11 cellular contexts compared by ENCODE assay signal in the genomic region with DNA sequence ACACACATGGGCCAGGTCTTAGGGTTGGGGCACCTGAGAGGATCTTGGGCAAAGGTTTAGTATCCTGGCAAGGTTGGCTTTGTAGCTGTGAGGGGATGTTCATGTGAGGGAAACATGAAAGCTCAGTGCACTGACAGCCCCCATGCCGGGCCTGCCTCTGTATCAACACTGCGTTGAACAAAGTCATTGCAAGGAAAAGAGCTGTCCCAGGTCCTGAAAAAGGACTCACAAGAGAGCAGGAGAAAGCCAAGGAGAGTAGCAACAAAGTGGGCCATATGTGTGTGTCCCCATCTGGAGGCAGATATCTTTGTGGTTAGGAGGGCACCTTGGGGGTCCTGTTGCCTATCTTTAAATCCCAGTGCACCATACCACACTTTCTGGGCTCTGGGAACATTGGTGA.
DNase-seq lines count a peak whose midpoint lies in the region; ATAC-seq and TF ChIP-seq lines count a peak whose summit lies in the region.
"Had no signal": no experiment of that assay in that cellular context is flagged by ENCODE, and none has a peak within 500 bp of the region (broad histone marks: within the 10 kb centered on the region; RNA-seq: fewer than 3 reads in every experiment).

No MANE protein-coding gene starts in this region.

- BruUV-seq in A673 (replicated peaks; lab: Mats Ljungman, UMichigan): no TSS peak
- no TSS peak for BruUV-seq in HCT116 (replicated peaks; lab: Mats Ljungman, UMichigan)

- DNase-seq in A673 (ENCODE audit: low spot score) (peak; percentile 48), HCT116 (ENCODE audit: low read depth, low spot score) (no peak), RWPE2 (ENCODE audit: low spot score) (no peak), fibroblast of the aortic adventitia (ENCODE audit: low read depth) (peak; percentile 1), upper lobe of right lung (no peak), D341Med (ENCODE audit: low spot score) (no peak), lower leg skin (ENCODE audit: low spot score in 2 of 2) (no peak)
- DNase-seq in activated CD4-positive, alpha-beta memory T cell treated with anti-CD3 and anti-CD28 coated beads, Interleukin-2, amount 10 ng/mL, durations not matched to agents 7 days and 5 days: no peak
- DNase-seq: NCI-H187 had no signal

- POLR2A ChIA-PET in A673 (lab: Charles Lee; ENCODE audit: low non-redundant PET) (no interaction called here), HCT116 (lab: Charles Lee) (no interaction called here)
- POLR2A ChIA-PET in activated CD4-positive, alpha-beta memory T cell treated with anti-CD3 and anti-CD28 coated beads, Interleukin-2, amount 10 ng/mL, durations not matched to agents 7 days and 5 days (lab: Charles Lee): no interaction called here

- ATAC-seq in HCT116: no peak
- peak; percentile 33; the same call in 1 of the 3 replicates for ATAC-seq in RWPE2 (ENCODE audit: low read depth)
- ATAC-seq in upper lobe of right lung: no peak

- CTCF ChIA-PET in A673 (lab: Charles Lee): no interaction called here
- CTCF ChIA-PET in HCT116 (lab: Charles Lee): no interaction called here
- CTCF ChIA-PET in activated CD4-positive, alpha-beta memory T cell treated with anti-CD3 and anti-CD28 coated beads, Interleukin-2, amount 10 ng/mL, durations not matched to agents 7 days and 5 days (lab: Charles Lee): no interaction called here

- H4K20me1 ChIP-seq in HCT116 (ENCODE audit: insufficient read depth): no peaks in the 10 kb centered on the region; the same call in 1 of the 2 replicates

- no peak for TF ChIP-seq POLR2A in HCT116 (IDR thresholded peaks at IDR 0.05; ENCODE audit: borderline replicate concordance, extremely low read depth, insufficient read depth, insufficient read length)
- no peak for TF ChIP-seq POLR2A in lower leg skin (IDR thresholded peaks at IDR 0.05)

- H3K4me1 ChIP-seq in A673 (ENCODE audit: insufficient read depth, low read length, poor library complexity, severe bottlenecking) (no peaks in the 10 kb centered on the region), HCT116 (ENCODE audit: control insufficient read depth in 1 of 2, insufficient read depth in 2 of 2, low read length in 2 of 2) (no peaks in the 10 kb centered on the region), RWPE2 (ENCODE audit: insufficient read depth, poor library complexity, severe bottlenecking) (no peaks in the 10 kb centered on the region), upper lobe of right lung (no peaks in the 10 kb centered on the region)

- H3K79me2 ChIP-seq in HCT116 (ENCODE audit: insufficient read depth, low read length): no peaks in the 10 kb centered on the region

- H3K27me3 Mint-ChIP-seq in activated CD4-positive, alpha-beta memory T cell treated with anti-CD3 and anti-CD28 coated beads, Interleukin-2, amount 10 ng/mL, durations not matched to agents 7 days and 5 days: no peaks in the 10 kb centered on the region

- H3K4me3 ChIP-seq in A673 (ENCODE audit: low read depth, low read length, poor library complexity, severe bottlenecking): no peak overlapping the region
- H3K4me3 ChIP-seq in HCT116 (replicated peaks in 1 of 2; ENCODE audit: low read depth in 1 of 2, low read length in 2 of 2): no peak overlapping the region
- no peak overlapping the region for H3K4me3 ChIP-seq in RWPE2 (ENCODE audit: severe bottlenecking)
- no peak overlapping the region for H3K4me3 ChIP-seq in fibroblast of the aortic adventitia (ENCODE audit: low read depth, low read length)
- no peak overlapping the region for H3K4me3 ChIP-seq in upper lobe of right lung
- H3K4me3 ChIP-seq in lower leg skin (ENCODE audit: low read depth, poor library complexity, severe bottlenecking): no peak overlapping the region

- H3K27me3 ChIP-seq in A673 (replicated peaks; ENCODE audit: insufficient read depth, low read depth, low read length, poor library complexity) (peaks cover 13% of the 10 kb centered on the region), HCT116 (ENCODE audit: insufficient read depth, low read length) (peaks cover 5% of the 10 kb centered on the region), RWPE2 (ENCODE audit: insufficient read depth, poor library complexity, severe bottlenecking) (no peaks in the 10 kb centered on the region), upper lobe of right lung (no peaks in the 10 kb centered on the region)

- intact Hi-C loops in A673 (cut with micrococcal nuclease; ENCODE audit: unreplicated experiment): no loop called here
- intact Hi-C loops in HCT116 (cut with micrococcal nuclease): loop anchor here (2.0 kb wide), 1 partner anchor 55 kb away; no protein-coding TSS in a partner anchor
- intact Hi-C loops in upper lobe of right lung (cut with DNase I): no loop called here
- intact Hi-C loops in lower leg skin (cut with DNase I; ENCODE audit: low total_unique reads): no loop called here

- no peaks in the 10 kb centered on the region for H3K9me3 Mint-ChIP-seq in activated CD4-positive, alpha-beta memory T cell treated with anti-CD3 and anti-CD28 coated beads, Interleukin-2, amount 10 ng/mL, durations not matched to agents 7 days and 5 days

- H3K4me2 ChIP-seq in HCT116 (ENCODE audit: low read length): no peak overlapping the region

- H3K27ac ChIP-seq in A673 (ENCODE audit: low read depth, low read length, poor library complexity, severe bottlenecking) (no peak overlapping the region), HCT116 (ENCODE audit: low read depth, low read length) (no peak overlapping the region), RWPE2 (ENCODE audit: poor library complexity, severe bottlenecking) (no peak overlapping the region), upper lobe of right lung (no peak overlapping the region)

- 7 to 13% methylated on average over 2 of the region's 2 CpGs for WGBS in lower leg skin, 2 donors

- no peak for TF ChIP-seq RAD21 in HCT116 (IDR thresholded peaks at IDR 0.05; ENCODE audit: low read depth)

- no peak overlapping the region for H3K27ac Mint-ChIP-seq in activated CD4-positive, alpha-beta memory T cell treated with anti-CD3 and anti-CD28 coated beads, Interleukin-2, amount 10 ng/mL, durations not matched to agents 7 days and 5 days
- H3K27ac Mint-ChIP-seq: brain, CD14-positive monocyte had no signal

- H3K9ac ChIP-seq in HCT116 (ENCODE audit: low read length): no peak overlapping the region

- no peaks in the 10 kb centered on the region for H3K4me1 Mint-ChIP-seq in activated CD4-positive, alpha-beta memory T cell treated with anti-CD3 and anti-CD28 coated beads, Interleukin-2, amount 10 ng/mL, durations not matched to agents 7 days and 5 days
- H3K4me1 Mint-ChIP-seq: brain, CD14-positive monocyte had no signal

- no peak overlapping the region for H3K4me3 Mint-ChIP-seq in activated CD4-positive, alpha-beta memory T cell treated with anti-CD3 and anti-CD28 coated beads, Interleukin-2, amount 10 ng/mL, durations not matched to agents 7 days and 5 days
- H3K4me3 Mint-ChIP-seq: brain, CD14-positive monocyte had no signal

- H3K36me3 Mint-ChIP-seq in activated CD4-positive, alpha-beta memory T cell treated with anti-CD3 and anti-CD28 coated beads, Interleukin-2, amount 10 ng/mL, durations not matched to agents 7 days and 5 days (ENCODE audit: low read depth): no peaks in the 10 kb centered on the region
- H3K36me3 Mint-ChIP-seq: brain, CD14-positive monocyte had no signal

- H3K36me3 ChIP-seq in A673 (ENCODE audit: insufficient read depth, low read length, poor library complexity, severe bottlenecking): no peaks in the 10 kb centered on the region
- H3K36me3 ChIP-seq in HCT116 (ENCODE audit: control insufficient read depth in 1 of 2, insufficient read depth in 2 of 2, low read length in 2 of 2): no peaks in the 10 kb centered on the region
- no peaks in the 10 kb centered on the region for H3K36me3 ChIP-seq in RWPE2 (ENCODE audit: low read depth)
- no peaks in the 10 kb centered on the region for H3K36me3 ChIP-seq in upper lobe of right lung

- H3K9me2 ChIP-seq in HCT116 (ENCODE audit: insufficient read depth): no peaks in the 10 kb centered on the region

- no peak overlapping the region for H2AFZ ChIP-seq in HCT116 (ENCODE audit: low read depth, low read length, poor library complexity, severe bottlenecking)

- H3K9me3 ChIP-seq in A673 (ENCODE audit: low read depth, low read length, poor library complexity, severe bottlenecking) (no peaks in the 10 kb centered on the region), HCT116 (ENCODE audit: control insufficient read depth in 1 of 2, insufficient read depth in 1 of 2, low read depth in 1 of 2, low read length in 2 of 2) (no peaks in the 10 kb centered on the region), RWPE2 (ENCODE audit: severe bottlenecking) (no peaks in the 10 kb centered on the region), upper lobe of right lung (no peaks in the 10 kb centered on the region)

- TF ChIP-seq CTCF in A673 (conservative IDR thresholded peaks at IDR 0.05; ENCODE audit: low read depth, low read length) (no peak), HCT116 (IDR thresholded peaks at IDR 0.05 in 2 of 3, conservative IDR thresholded peaks at IDR 0.05 in 1 of 3; ENCODE audit: borderline replicate concordance in 1 of 3, insufficient read depth in 1 of 3, low read depth in 2 of 3, low read length in 2 of 3) (no peak), RWPE2 (IDR thresholded peaks at IDR 0.05; ENCODE audit: poor library complexity, severe bottlenecking) (no peak), fibroblast of the aortic adventitia (IDR thresholded peaks at IDR 0.05; ENCODE audit: insufficient read depth, low read length) (no peak), upper lobe of right lung (IDR thresholded peaks at IDR 0.05) (no peak), lower leg skin (IDR thresholded peaks at IDR 0.05) (no peak)

- RAD21 ChIA-PET in HCT116 (lab: Charles Lee; ENCODE audit: low non-redundant PET in 1 of 2, low total read pairs in 2 of 2, uncharacterized antibody in 2 of 2, unreplicated experiment in 2 of 2): no interaction called here

Comparison
In these comparisons a context has a peak if more than half of its experiments do, and no peak if none do; other contexts are left out.
1. DNase-seq: peak in A673 (single experiment) and fibroblast of the aortic adventitia (single experiment); none in HCT116 (single experiment), RWPE2 (single experiment), upper lobe of right lung (single experiment), D341Med (single experiment), activated CD4-positive, alpha-beta memory T cell treated with anti-CD3 and anti-CD28 coated beads, Interleukin-2, amount 10 ng/mL, durations not matched to agents 7 days and 5 days (single experiment) and lower leg skin (0 of 2).